In genomic region chr11:62012451-62013265, GRCh38 we compare ENCODE assay signal across 10 cellular contexts. TPM values are rescaled to one million over a fixed set of nuclear protein-coding genes. Genes with fewer than 3 reads are reported as not detected.
DNase-seq lines count a peak whose midpoint lies in the region; TF ChIP-seq lines count a peak whose summit lies in the region.
"Had no signal": no experiment of that assay in that cellular context is flagged by ENCODE, and none has a peak within 500 bp of the region (broad histone marks: within the 10 kb centered on the region; RNA-seq: fewer than 3 reads in every experiment).

No MANE protein-coding gene starts in this region.

- peak overlapping the region; percentile 76 for H3K18ac ChIP-seq in neuronal stem cell (ENCODE audit: low read length)

- H3K9ac ChIP-seq in neuronal stem cell (ENCODE audit: low read depth, low read length, poor library complexity): no peak overlapping the region

- CTCF ChIA-PET in Caco-2 (lab: Charles Lee): interaction anchor here (0.6 kb wide), 1 partner anchor 751 kb away, joined by 6 read pairs; no protein-coding TSS in a partner anchor
- CTCF ChIA-PET in PC-9 (lab: Charles Lee): interaction anchor here (0.6 to 1.8 kb wide), 7 partner anchors 19 to 42 kb away, joined by 3 to 8 read pairs (median 4); no protein-coding TSS in a partner anchor

- no peaks in the 10 kb centered on the region for H3K27me3 Mint-ChIP-seq in Caco-2 (ENCODE audit: insufficient read depth, unreplicated experiment)

- peak overlapping the region; percentile 78 for H3K4me2 ChIP-seq in PC-9
- H3K4me2 ChIP-seq in neuronal stem cell (ENCODE audit: insufficient read depth, low read length, poor library complexity, severe bottlenecking): no peak overlapping the region

- WGBS in neuronal stem cell (ENCODE audit: extremely low coverage in 2 of 2, insufficient read length in 2 of 2, insufficient replicate concordance in 1 of 2), 2 donors: no CpG with 5 or more reads among the region's 7 CpGs
- 57% methylated on average over 7 of the region's 7 CpGs for WGBS in prostate gland

- BruUV-seq in Caco-2 (replicated peaks; lab: Mats Ljungman, UMichigan) (no TSS peak), PC-9 (replicated peaks; lab: Mats Ljungman, UMichigan) (TSS peak; percentile 74)

- H4K8ac ChIP-seq in neuronal stem cell (ENCODE audit: low read depth, low read length): no peak overlapping the region

- DNase-seq in Caco-2: no peak
- peak; percentile 77 to 87 for DNase-seq in PC-9
- peak; percentile 93 for DNase-seq in epithelial cell of proximal tubule (ENCODE audit: low read depth)
- DNase-seq in neuronal stem cell (ENCODE audit: low spot score): no peak
- DNase-seq in DMS53 (lab: John Stamatoyannopoulos, UW): no peak
- DNase-seq in prostate gland (ENCODE audit: low spot score): no peak
- DNase-seq in iPS-NIHi11 (ENCODE audit: low spot score): no peak
- no peak for DNase-seq in D341Med (ENCODE audit: low spot score)
- DNase-seq: immature natural killer cell, MM.1S had no signal

- H3K79me1 ChIP-seq in neuronal stem cell (ENCODE audit: low read depth, low read length): no peaks in the 10 kb centered on the region

- no peak overlapping the region for H2BK120ac ChIP-seq in neuronal stem cell (ENCODE audit: low read depth, low read length)

- TF ChIP-seq CTCF in Caco-2 (IDR thresholded peaks at IDR 0.05; ENCODE audit: insufficient read depth in 1 of 2, low read depth in 1 of 2, low read length in 1 of 2, severe bottlenecking in 1 of 2, unreplicated experiment in 1 of 2) (no peak), PC-9 (conservative IDR thresholded peaks at IDR 0.05) (no peak), epithelial cell of proximal tubule (conservative IDR thresholded peaks at IDR 0.05; ENCODE audit: low read depth, low read length) (no peak), prostate gland (IDR thresholded peaks at IDR 0.05) (no peak)

- peak overlapping the region; percentile 51 for H3K27ac Mint-ChIP-seq in Caco-2 (ENCODE audit: unreplicated experiment)

- no peak overlapping the region for H2AFZ ChIP-seq in PC-9
- H2AFZ ChIP-seq in neuronal stem cell (ENCODE audit: low read length): no peak overlapping the region

- no peak overlapping the region for H3K4me3 Mint-ChIP-seq in Caco-2 (ENCODE audit: unreplicated experiment)
- H3K4me3 Mint-ChIP-seq: immature natural killer cell had no signal

- H4K20me1 ChIP-seq in PC-9 (ENCODE audit: insufficient read depth): no peaks in the 10 kb centered on the region

- no peak overlapping the region for H3K23ac ChIP-seq in neuronal stem cell (ENCODE audit: low read depth, low read length, poor library complexity)

- no peak overlapping the region for H3K4me3 ChIP-seq in Caco-2 (ENCODE audit: low read depth, low read length)
- peak overlapping the region; percentile 33; the same call in 1 of the 2 replicates for H3K4me3 ChIP-seq in PC-9
- H3K4me3 ChIP-seq in epithelial cell of proximal tubule (ENCODE audit: low read depth, low read length): peak overlapping the region; percentile 12
- H3K4me3 ChIP-seq in neuronal stem cell (ENCODE audit: low read length in 2 of 2): no peak overlapping the region
- no peak overlapping the region for H3K4me3 ChIP-seq in prostate gland

- intact Hi-C loops in Caco-2 (cut with micrococcal nuclease; ENCODE audit: unreplicated experiment) (no loop called here), PC-9 (cut with micrococcal nuclease; ENCODE audit: unreplicated experiment) (loop anchor here (1.0 to 2.0 kb wide), 4 partner anchors 13 to 42 kb away; no protein-coding TSS in a partner anchor), prostate gland (cut with DNase I) (no loop called here)

- no peaks in the 10 kb centered on the region for H3K79me2 ChIP-seq in PC-9 (ENCODE audit: low read depth)

- H3K36me3 ChIP-seq in Caco-2 (ENCODE audit: control insufficient read depth, insufficient read depth, low read length): no peaks in the 10 kb centered on the region
- H3K36me3 ChIP-seq in PC-9 (ENCODE audit: low read depth): no peaks in the 10 kb centered on the region
- H3K36me3 ChIP-seq in neuronal stem cell (replicated peaks in 1 of 2; ENCODE audit: control insufficient read depth in 2 of 2, insufficient read depth in 2 of 2, low read length in 2 of 2): no peaks in the 10 kb centered on the region
- no peaks in the 10 kb centered on the region for H3K36me3 ChIP-seq in prostate gland

- no peak overlapping the region for H3K4ac ChIP-seq in neuronal stem cell (ENCODE audit: low read length)

- H3F3A ChIP-seq in PC-9 (ENCODE audit: insufficient read depth, low read depth): peaks cover 41% of the 10 kb centered on the region

- no peak overlapping the region for H2BK5ac ChIP-seq in neuronal stem cell (ENCODE audit: low read length)

- H3K14ac ChIP-seq in neuronal stem cell (ENCODE audit: low read length): no peak overlapping the region

- H3K9me2 ChIP-seq in PC-9 (ENCODE audit: insufficient read depth): no peaks in the 10 kb centered on the region

- no peaks in the 10 kb centered on the region for H3K9me3 ChIP-seq in Caco-2
- H3K9me3 ChIP-seq in PC-9 (ENCODE audit: insufficient read depth, low read depth): no peaks in the 10 kb centered on the region
- H3K9me3 ChIP-seq in neuronal stem cell (replicated peaks in 1 of 2; ENCODE audit: control insufficient read depth in 2 of 2, insufficient read depth in 1 of 2, low read depth in 1 of 2, low read length in 2 of 2): no peaks in the 10 kb centered on the region
- no peaks in the 10 kb centered on the region for H3K9me3 ChIP-seq in prostate gland

- H3K27ac ChIP-seq in PC-9: peak overlapping the region; percentile 72
- H3K27ac ChIP-seq in neuronal stem cell (replicated peaks; ENCODE audit: low read length): no peak overlapping the region
- no peak overlapping the region for H3K27ac ChIP-seq in prostate gland

- no peak for TF ChIP-seq POLR2A in prostate gland (IDR thresholded peaks at IDR 0.05)

- H3K4me1 Mint-ChIP-seq in Caco-2 (ENCODE audit: low read depth, unreplicated experiment): peaks cover 20% of the 10 kb centered on the region

- H3K27me3 ChIP-seq in Caco-2 (replicated peaks; ENCODE audit: control insufficient read depth, insufficient read depth, low read length) (no peaks in the 10 kb centered on the region), PC-9 (ENCODE audit: insufficient read depth, low read depth) (no peaks in the 10 kb centered on the region), neuronal stem cell (ENCODE audit: control insufficient read depth in 3 of 3, insufficient read depth in 3 of 3, low read depth in 1 of 3, low read length in 3 of 3) (no peaks in the 10 kb centered on the region), prostate gland (replicated peaks; ENCODE audit: insufficient read depth) (no peaks in the 10 kb centered on the region)

- no peak overlapping the region for H2BK12ac ChIP-seq in neuronal stem cell (ENCODE audit: low read length)

- no peak overlapping the region for H4K91ac ChIP-seq in neuronal stem cell (ENCODE audit: low read depth, low read length, poor library complexity)

- no peaks in the 10 kb centered on the region for H3K36me3 Mint-ChIP-seq in Caco-2 (ENCODE audit: insufficient read depth, unreplicated experiment)
- H3K36me3 Mint-ChIP-seq: immature natural killer cell had no signal

- no peaks in the 10 kb centered on the region for H3K9me3 Mint-ChIP-seq in Caco-2 (ENCODE audit: unreplicated experiment)
- H3K9me3 Mint-ChIP-seq: immature natural killer cell had no signal

- POLR2A ChIA-PET in Caco-2 (lab: Charles Lee) (interaction anchor here (0.6 kb wide), 1 partner anchor 45 kb away, joined by 6 read pairs; the partner anchor contains the start of gene FTH1), PC-9 (lab: Charles Lee; ENCODE audit: unreplicated experiment) (interaction anchor here (0.6 to 2.0 kb wide), 12 partner anchors 13 to 829 kb away, joined by 3 to 42 read pairs (median 5); partner anchors contain the start of gene POLR2G)

- H3K4me1 ChIP-seq in Caco-2 (peaks cover 30% of the 10 kb centered on the region), PC-9 (replicated peaks; ENCODE audit: insufficient read depth) (peaks cover 46% of the 10 kb centered on the region), neuronal stem cell (ENCODE audit: control insufficient read depth in 2 of 2, insufficient read depth in 1 of 2, low read depth in 1 of 2, low read length in 2 of 2) (peaks cover 0 to under 1% of the 10 kb centered on the region in 2 donors), prostate gland (replicated peaks) (no peaks in the 10 kb centered on the region)

- H2AK5ac ChIP-seq in neuronal stem cell (ENCODE audit: low read depth, low read length): peak overlapping the region; percentile 40

- H2BK15ac ChIP-seq in neuronal stem cell (ENCODE audit: low read length): no peak overlapping the region

RNA-seq across cellular contexts. Expression of gene FTH1, which starts 45.2 kb away (rescaled TPM):
- total RNA-seq in Caco-2 (2022) (1,282 and 1,565 TPM in 2 replicates), PC-9 (2021) (6,804 and 8,986 TPM in 2 replicates), epithelial cell of proximal tubule (518 and 789 TPM in 2 replicates), prostate gland (1,000 to 10,000 TPM; 1,344 to 1,560 TPM)
- polyA plus RNA-seq in neuronal stem cell (2013, experiment 1 of 2): 1,611 TPM
- 1,599 TPM for polyA plus RNA-seq in neuronal stem cell (2013, experiment 2 of 2)

Comparison
In these comparisons a context has a peak if more than half of its experiments do, and no peak if none do; other contexts are left out.
1. DNase-seq: peak in PC-9 (2 of 2) and epithelial cell of proximal tubule (single experiment); none in Caco-2 (0 of 2), neuronal stem cell (single experiment), DMS53 (single experiment), prostate gland (single experiment), iPS-NIHi11 (single experiment) and D341Med (single experiment).
2. H3K4me3 ChIP-seq: peak in PC-9 (single experiment) and epithelial cell of proximal tubule (single experiment); none in Caco-2 (single experiment), neuronal stem cell (0 of 2) and prostate gland (0 of 2).